In the genomic region with DNA sequence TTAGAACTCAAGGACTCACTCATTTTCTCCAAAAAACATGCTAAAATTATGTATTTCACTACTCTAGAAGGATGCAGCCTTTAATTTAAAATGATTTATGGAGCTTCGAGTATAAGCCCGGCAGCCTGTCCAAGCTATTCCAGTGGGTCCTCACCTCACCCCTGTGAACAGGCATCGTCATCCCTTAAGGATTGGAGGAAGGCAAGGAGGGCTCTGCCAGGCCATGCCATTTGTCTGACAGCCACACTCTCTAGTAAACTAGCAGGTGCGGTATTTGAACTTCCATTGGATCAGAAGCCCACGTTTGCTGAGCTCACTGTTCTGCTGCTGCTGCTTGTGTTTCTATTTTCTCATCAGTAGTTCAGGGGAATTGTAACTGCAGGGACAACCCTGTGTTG, we compare ENCODE assay signal across 10 cellular contexts. TPM values are rescaled to one million over a fixed set of nuclear protein-coding genes. Genes with fewer than 3 reads are reported as not detected.
DNase-seq lines count a peak whose midpoint lies in the region; ATAC-seq, FAIRE-seq and TF ChIP-seq lines count a peak whose summit lies in the region.
"Had no signal": no experiment of that assay in that cellular context is flagged by ENCODE, and none has a peak within 500 bp of the region (broad histone marks: within the 10 kb centered on the region; RNA-seq: fewer than 3 reads in every experiment).

No MANE protein-coding gene starts in this region.

- peak overlapping the region; percentile 37 for H3K9ac ChIP-seq in muscle layer of colon (ENCODE audit: low read length)

- H3K4me1 ChIP-seq in heart right ventricle (peaks cover 37 to 100% (median 94%) of the 10 kb centered on the region in 9 donors), muscle layer of colon (ENCODE audit: insufficient read depth, low read length) (peaks cover 60% of the 10 kb centered on the region)

- TF ChIP-seq CTCF in heart right ventricle (IDR thresholded peaks at IDR 0.05) (no peak), dorsolateral prefrontal cortex (IDR thresholded peaks at IDR 0.05 in 54 of 56, conservative IDR thresholded peaks at IDR 0.05 in 2 of 56; ENCODE audit: low read depth in 1 of 56, partially characterized antibody in 56 of 56) (no peak)

- intact Hi-C loops in heart right ventricle (cut with DNase I): loop anchor here in 5 of 10 donors (5.0 to 10.0 kb wide), 6 partner anchors 35 to 283 kb away; partner anchors contain the start of gene RIN2 (in 1 of the 5)
- intact Hi-C loops in Right ventricle myocardium inferior (cut with DNase I): loop anchor here (2.0 to 5.0 kb wide), 3 partner anchors 15 to 140 kb away; no protein-coding TSS in a partner anchor
- intact Hi-C loops in dorsolateral prefrontal cortex (cut with DNase I): loop anchor here (2.0 to 5.0 kb wide), 4 partner anchors 15 to 190 kb away; no protein-coding TSS in a partner anchor

- peaks cover 0 to 80% (median 6%) of the 10 kb centered on the region in 9 donors for H3K36me3 ChIP-seq in heart right ventricle
- H3K36me3 ChIP-seq in muscle layer of colon (ENCODE audit: insufficient read depth, low read length): no peaks in the 10 kb centered on the region

- 35 to 39% methylated on average over 5 of the region's 5 CpGs for WGBS in heart right ventricle, 2 donors

- FAIRE-seq in urothelium cell line (lab: Jason Lieb, UNC): no peak

- DNase-seq in heart right ventricle: no peak
- no peak for DNase-seq in Right ventricle myocardium inferior (ENCODE audit: missing footprints)
- no peak for DNase-seq in dorsolateral prefrontal cortex
- peak; percentile 29 for DNase-seq in urothelium cell line (ENCODE audit: low spot score)
- no peak for DNase-seq in stimulated activated naive CD4-positive, alpha-beta T cell treated with Interleukin-2 at 50 U/mL for 16 hours (lab: John Stamatoyannopoulos, UW)
- DNase-seq in NK-92 treated with Interleukin-12 subunit alpha and Interleukin-12 subunit beta, amount 100 ng/mL, for 24 hours (lab: John Stamatoyannopoulos, UW): no peak
- no peak for DNase-seq in activated naive CD4-positive, alpha-beta T cell (lab: John Stamatoyannopoulos, UW)
- DNase-seq: activated naive CD4-positive, alpha-beta T cell treated with anti-CD3 and anti-CD28 coated beads, Interleukin-2, amount 50 U/mL, for 16 hours; NCI-H1105 had no signal

- H3K4me3 ChIP-seq in heart right ventricle: peak overlapping the region in 9 of 10 donors; percentile 46 to 71 (median 60)
- H3K4me3 ChIP-seq in dorsolateral prefrontal cortex: peak overlapping the region; percentile 39 to 87 (median 69)
- H3K4me3 ChIP-seq in muscle layer of colon (ENCODE audit: low read depth in 1 of 2, low read length in 2 of 2): peak overlapping the region; percentile 21 to 71

- H3K27me3 ChIP-seq in heart right ventricle: no peaks in the 10 kb centered on the region
- no peaks in the 10 kb centered on the region for H3K27me3 ChIP-seq in dorsolateral prefrontal cortex
- no peaks in the 10 kb centered on the region for H3K27me3 ChIP-seq in muscle layer of colon (ENCODE audit: control insufficient read depth in 1 of 2, insufficient read depth in 2 of 2, low read length in 2 of 2)

- H3K27ac ChIP-seq in heart right ventricle: peak overlapping the region; percentile 88 to 97 (median 93)
- peak overlapping the region; percentile 34 to 98 (median 95) for H3K27ac ChIP-seq in dorsolateral prefrontal cortex
- H3K27ac ChIP-seq in muscle layer of colon (ENCODE audit: low read depth, low read length): peak overlapping the region; percentile 88

- ATAC-seq in heart right ventricle (peak in 1 of 8 donors; percentile 3), Right ventricle myocardium inferior (no peak)

- H3K9me3 ChIP-seq in heart right ventricle: no peaks in the 10 kb centered on the region
- H3K9me3 ChIP-seq in muscle layer of colon (ENCODE audit: low read length): no peaks in the 10 kb centered on the region

RNA-seq across cellular contexts. Expression of gene NAA20, which starts 39.8 kb away (rescaled TPM):
- total RNA-seq in heart right ventricle (10 to 100 TPM; 53.7 to 68.0 (median 62.5) TPM), Right ventricle myocardium inferior (58.4 TPM), dorsolateral prefrontal cortex (10 to 100 TPM; 28.1 to 68.2 (median 47.8) TPM)
- polyA plus RNA-seq in heart right ventricle: 10 to 100 TPM; 96.4 to 98.1 TPM
